In genomic region chr3:170815340-170815739, GRCh38 we compare ENCODE assay signal across 1 cellular context.
TF ChIP-seq lines count a peak whose summit lies in the region.

No MANE protein-coding gene starts in this region.

TF ChIP-seq in K562, 482 proteins besides CTCF, POLR2A, EP300 and RAD21 (continued from another document and continues in another):
- TF ChIP-seq ZNF592 (IDR thresholded peaks at IDR 0.05) (0 out of 2 replicates have a peak, but pooled peaks have one; percentile 37), JUND (IDR thresholded peaks at IDR 0.05; ENCODE audit: borderline replicate concordance, low read depth, low read length) (peak; percentile 47; the same call in 1 of the 2 replicates), JUND (tag; IDR thresholded peaks at IDR 0.05; ENCODE audit: borderline replicate concordance, low read depth, low read length) (no peak; the same call in 2 of the 3 replicates), RNF219 (CRISPR knock-in tag; IDR thresholded peaks at IDR 0.05) (no peak), THRB (CRISPR knock-in tag; conservative IDR thresholded peaks at IDR 0.05) (no peak), VEZF1 (CRISPR knock-in tag; IDR thresholded peaks at IDR 0.05) (no peak), HDAC3 (IDR thresholded peaks at IDR 0.05; ENCODE audit: borderline replicate concordance, partially characterized antibody) (no peak), CREBBP (IDR thresholded peaks at IDR 0.05; ENCODE audit: low read depth, low read length) (no peak), FOS (IDR thresholded peaks at IDR 0.05; ENCODE audit: extremely low read depth, insufficient read length) (no peak), RCOR1 (IDR thresholded peaks at IDR 0.05; ENCODE audit: borderline replicate concordance in 1 of 2, low read depth in 2 of 2, low read length in 2 of 2) (peak in 1 of 2 experiments; percentile 41; a peak in 1 of 4 replicates), ZNF518B (CRISPR knock-in tag; IDR thresholded peaks at IDR 0.05) (no peak), SMARCA4 (IDR thresholded peaks at IDR 0.05) (peak; percentile 58), TRIM24 (IDR thresholded peaks at IDR 0.05) (no peak), MEIS2 (IDR thresholded peaks at IDR 0.05; ENCODE audit: partially characterized antibody) (peak; percentile 43), NCOA1 (IDR thresholded peaks at IDR 0.05; ENCODE audit: low read depth) (no peak), ZC3H8 (IDR thresholded peaks at IDR 0.05) (no peak), CTBP1 (IDR thresholded peaks at IDR 0.05; ENCODE audit: borderline replicate concordance) (peak; percentile 32; the same call in 1 of the 2 replicates), HLTF (IDR thresholded peaks at IDR 0.05) (no peak), ZBTB7A (IDR thresholded peaks at IDR 0.05; ENCODE audit: borderline replicate concordance, control insufficient read depth, low read depth, low read length) (peak; percentile 71; the same call in 1 of the 2 replicates), MNT (conservative IDR thresholded peaks at IDR 0.05) (peak in 1 of 2 experiments; percentile 73), ZNF274 (IDR thresholded peaks at IDR 0.05; ENCODE audit: borderline replicate concordance, low read depth, low read length) (no peak), CBFA2T3 (IDR thresholded peaks at IDR 0.05) (peak; percentile 28; the same call in 1 of the 2 replicates), ZNF589 (CRISPR knock-in tag; IDR thresholded peaks at IDR 0.05; ENCODE audit: low read depth) (0 out of 2 replicates have a peak, but pooled peaks have one; percentile 36), SREBF2 (CRISPR knock-in tag; IDR thresholded peaks at IDR 0.05) (no peak), PBX2 (CRISPR knock-in tag; IDR thresholded peaks at IDR 0.05; ENCODE audit: low read depth) (no peak), PBX2 (tag; conservative IDR thresholded peaks at IDR 0.05; ENCODE audit: low read depth) (0 out of 2 replicates have a peak, but pooled peaks have one; percentile 12), ZNF121 (CRISPR knock-in tag; conservative IDR thresholded peaks at IDR 0.05) (no peak), CSDE1 (IDR thresholded peaks at IDR 0.05) (no peak), BCOR (IDR thresholded peaks at IDR 0.05) (no peak), ZNF655 (CRISPR knock-in tag; IDR thresholded peaks at IDR 0.05) (no peak), OTX1 (CRISPR knock-in tag; IDR thresholded peaks at IDR 0.05) (no peak), ZNF277 (CRISPR knock-in tag; IDR thresholded peaks at IDR 0.05; ENCODE audit: borderline replicate concordance) (no peak), TFAP4 (CRISPR knock-in tag; IDR thresholded peaks at IDR 0.05; ENCODE audit: borderline replicate concordance) (peak; percentile 74), PKNOX1 (IDR thresholded peaks at IDR 0.05) (peak; percentile 87), MAZ (CRISPR knock-in tag; conservative IDR thresholded peaks at IDR 0.05 in 1 of 2, IDR thresholded peaks at IDR 0.05 in 1 of 2) (no peak)
